10 cellular contexts compared by ENCODE assay signal in the genomic region with DNA sequence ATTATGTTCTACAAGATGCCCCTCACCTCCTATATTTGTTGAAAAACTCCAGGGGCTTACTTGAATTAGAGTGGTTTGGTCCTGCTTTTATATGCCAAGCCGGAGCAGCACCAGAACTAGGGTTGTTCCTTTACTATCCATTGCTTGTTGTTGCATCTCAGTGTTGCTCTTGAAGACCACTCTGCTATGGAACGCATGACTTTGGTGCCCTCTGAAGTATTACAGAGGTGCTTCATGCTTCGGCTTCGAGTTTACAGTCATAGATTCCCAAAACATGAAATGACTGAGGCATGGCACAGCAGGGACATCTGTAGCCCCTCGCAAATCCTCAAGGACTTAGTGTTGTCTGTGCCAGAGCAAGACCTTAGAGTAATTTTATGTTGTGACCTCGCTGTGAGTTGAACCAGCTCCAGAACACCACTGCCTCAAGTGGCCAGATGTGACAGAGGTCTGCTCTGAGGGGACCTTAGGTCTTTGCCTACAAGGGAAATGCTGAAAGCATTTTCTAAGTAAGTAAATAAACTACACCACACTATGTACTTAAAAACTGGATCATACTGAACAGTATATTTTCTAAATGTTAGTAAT.
A peak's percentile ranks its signal among the peaks of the same experiment; 100 is the strongest.
DNase-seq lines count a peak whose midpoint lies in the region; ATAC-seq, FAIRE-seq and TF ChIP-seq lines count a peak whose summit lies in the region.
"Had no signal": no experiment of that assay in that cellular context is flagged by ENCODE, and none has a peak within 500 bp of the region (broad histone marks: within the 10 kb centered on the region; RNA-seq: fewer than 3 reads in every experiment).

No MANE protein-coding gene starts in this region.

- no TSS peak for BruUV-seq in HepG2 (replicated peaks; lab: Mats Ljungman, UMichigan)

- H2AFZ ChIP-seq in HepG2 (ENCODE audit: low read length): no peak overlapping the region

- H3K9ac ChIP-seq in HepG2 (ENCODE audit: insufficient read depth, low read depth, low read length): no peak overlapping the region

- H3K27me3 ChIP-seq in HepG2 (ENCODE audit: control insufficient read depth in 1 of 2, insufficient read depth in 2 of 2, low read length in 2 of 2): peaks cover 0 to 1% of the 10 kb centered on the region in 2 experiments; a peak in 2 of 5 replicates
- H3K27me3 ChIP-seq in right lobe of liver: no peaks in the 10 kb centered on the region

- CTCF ChIA-PET in HepG2 (lab: Yijun Ruan, JAX; ENCODE audit: low intra/inter-chr PET ratio, low total read pairs): interaction anchor here (1.3 to 1.6 kb wide), 2 partner anchors 43 to 108 kb away, joined by 8 to 11 read pairs; no protein-coding TSS in a partner anchor

- no peak overlapping the region; a peak in 1 of 6 replicates for H3K4me3 ChIP-seq in HepG2 (replicated peaks in 1 of 3; ENCODE audit: insufficient read depth in 1 of 3, low read depth in 2 of 3, low read length in 3 of 3)
- no peak overlapping the region for H3K4me3 ChIP-seq in right lobe of liver
- H3K4me3 ChIP-seq in astrocyte of the spinal cord (ENCODE audit: low read depth, low read length): no peak overlapping the region

- in situ Hi-C loops in HepG2 (cut with HindIII; ENCODE audit: extremely low pct_ligation_motif_present, low pct_unique_long_range_greater_than_20kb) (loop anchor here (10.0 kb wide), 1 partner anchor 45 kb away; no protein-coding TSS in a partner anchor), astrocyte of the spinal cord (cut with HindIII; ENCODE audit: low sequenced_read_pairs) (no loop called here)

- no peak overlapping the region for H3K4me3 Mint-ChIP-seq in stimulated activated memory B cell treated with anti-CD40 and anti-IgM and Interleukin-4, amounts not matched to agents 10 μg/mL and 1 μg/mL and 100 μg/mL, for 72 hours
- H3K4me3 Mint-ChIP-seq in T-helper 2 cell treated with Interferon-gamma antibody and Interleukin-4, amounts not matched to agents 5 μg/mL and 100 μg/mL, for 36 hours: no peak overlapping the region

- H3K79me2 ChIP-seq in HepG2 (ENCODE audit: insufficient read depth, low read length): no peaks in the 10 kb centered on the region

- H3K36me3 ChIP-seq in HepG2 (replicated peaks in 1 of 2; ENCODE audit: control insufficient read depth in 1 of 2, insufficient read depth in 2 of 2, low read length in 2 of 2): no peaks in the 10 kb centered on the region
- H3K36me3 ChIP-seq in right lobe of liver: no peaks in the 10 kb centered on the region

- peak; percentile 57 for TF ChIP-seq CTCF in HepG2 (CRISPR knock-in tag; IDR thresholded peaks at IDR 0.05)
- TF ChIP-seq CTCF in right lobe of liver (IDR thresholded peaks at IDR 0.05): peak in 1 of 4 donors; percentile 7
- TF ChIP-seq CTCF in astrocyte of the spinal cord (IDR thresholded peaks at IDR 0.05; ENCODE audit: low read depth, low read length): peak; percentile 8

- TF ChIP-seq EP300 in HepG2 (IDR thresholded peaks at IDR 0.05; ENCODE audit: low read depth in 2 of 2, low read length in 2 of 2) (no peak), HepG2 (CRISPR knock-in tag; IDR thresholded peaks at IDR 0.05; ENCODE audit: borderline replicate concordance) (no peak)

- peak; percentile 43 for TF ChIP-seq RAD21 in HepG2 (CRISPR knock-in tag; IDR thresholded peaks at IDR 0.05)

- DNase-seq in HepG2 (ENCODE audit: low spot score) (peak; percentile 41), right lobe of liver (no peak), astrocyte of the spinal cord (ENCODE audit: low read depth, low spot score) (no peak), foreskin melanocyte (no peak)
- DNase-seq in T-helper 2 cell treated with Interferon-gamma antibody and Interleukin-4, amounts not matched to agents 5 μg/mL and 100 μg/mL, for 36 hours (ENCODE audit: low spot score): no peak
- DNase-seq: KG1 had no signal

- H3K9me3 Mint-ChIP-seq in stimulated activated memory B cell treated with anti-CD40 and anti-IgM and Interleukin-4, amounts not matched to agents 10 μg/mL and 1 μg/mL and 100 μg/mL, for 72 hours: peaks cover 4% of the 10 kb centered on the region
- H3K9me3 Mint-ChIP-seq in T-helper 2 cell treated with Interferon-gamma antibody and Interleukin-4, amounts not matched to agents 5 μg/mL and 100 μg/mL, for 36 hours: no peaks in the 10 kb centered on the region

- no peaks in the 10 kb centered on the region for H4K20me1 ChIP-seq in HepG2 (ENCODE audit: insufficient read depth, low read length)

- 19% methylated on average over 6 of the region's 6 CpGs for WGBS in HepG2 (ENCODE audit: low lambda C conversion rate)
- 74% methylated on average over 5 of the region's 6 CpGs for WGBS in right lobe of liver (ENCODE audit: insufficient coverage, low coverage, low lambda C conversion rate, missing lambda C conversion rate)

- peak overlapping the region; percentile 59 for H3K4me2 ChIP-seq in HepG2 (ENCODE audit: low read depth, low read length)

- H3K4me1 ChIP-seq in HepG2 (ENCODE audit: insufficient read depth, low read length): peaks cover 15% of the 10 kb centered on the region; the same call in 1 of the 2 replicates
- no peaks in the 10 kb centered on the region for H3K4me1 ChIP-seq in right lobe of liver

- H3K4me1 Mint-ChIP-seq in stimulated activated memory B cell treated with anti-CD40 and anti-IgM and Interleukin-4, amounts not matched to agents 10 μg/mL and 1 μg/mL and 100 μg/mL, for 72 hours: peaks cover 33% of the 10 kb centered on the region
- H3K4me1 Mint-ChIP-seq in T-helper 2 cell treated with Interferon-gamma antibody and Interleukin-4, amounts not matched to agents 5 μg/mL and 100 μg/mL, for 36 hours (ENCODE audit: low read depth): no peaks in the 10 kb centered on the region

- FAIRE-seq in HepG2 (lab: Jason Lieb, UNC): peak; percentile 44

- H3K36me3 Mint-ChIP-seq in stimulated activated memory B cell treated with anti-CD40 and anti-IgM and Interleukin-4, amounts not matched to agents 10 μg/mL and 1 μg/mL and 100 μg/mL, for 72 hours: no peaks in the 10 kb centered on the region
- no peaks in the 10 kb centered on the region for H3K36me3 Mint-ChIP-seq in T-helper 2 cell treated with Interferon-gamma antibody and Interleukin-4, amounts not matched to agents 5 μg/mL and 100 μg/mL, for 36 hours (ENCODE audit: low read depth)

- TF ChIP-seq POLR2A in HepG2 (IDR thresholded peaks at IDR 0.05; ENCODE audit: insufficient read depth in 1 of 2, low read depth in 2 of 2, low read length in 2 of 2) (no peak), right lobe of liver (IDR thresholded peaks at IDR 0.05) (no peak)

- H3K27ac Mint-ChIP-seq in stimulated activated memory B cell treated with anti-CD40 and anti-IgM and Interleukin-4, amounts not matched to agents 10 μg/mL and 1 μg/mL and 100 μg/mL, for 72 hours: peak overlapping the region; percentile 77
- no peak overlapping the region for H3K27ac Mint-ChIP-seq in T-helper 2 cell treated with Interferon-gamma antibody and Interleukin-4, amounts not matched to agents 5 μg/mL and 100 μg/mL, for 36 hours

- POLR2A ChIA-PET in HepG2 (lab: Yijun Ruan, JAX): interaction anchor here (0.6 to 2.1 kb wide), 2 partner anchors 67 to 126 kb away, joined by 4 to 6 read pairs; partner anchors contain the start of genes ERICH6 and SIAH2

- ATAC-seq in HepG2: peak; percentile 96
- ATAC-seq in right lobe of liver: no peak
- ATAC-seq in HG03565 (IDR thresholded peaks at IDR 0.05; ENCODE audit: unreplicated experiment): peak; percentile 45
- peak; percentile 60 for ATAC-seq in stimulated activated memory B cell treated with anti-CD40 and anti-IgM and Interleukin-4, amounts not matched to agents 10 μg/mL and 1 μg/mL and 100 μg/mL, for 72 hours
- ATAC-seq in HG03108 (IDR thresholded peaks at IDR 0.05; ENCODE audit: unreplicated experiment): no peak
- ATAC-seq: left lobe of liver had no signal

- intact Hi-C loops in HepG2 (cut with micrococcal nuclease; ENCODE audit: unreplicated experiment): loop anchor here (1.0 to 5.0 kb wide), 2 partner anchors 43 to 109 kb away; no protein-coding TSS in a partner anchor
- intact Hi-C loops in right lobe of liver (cut with DNase I): no loop called here

- peaks cover 11% of the 10 kb centered on the region for H3K27me3 Mint-ChIP-seq in stimulated activated memory B cell treated with anti-CD40 and anti-IgM and Interleukin-4, amounts not matched to agents 10 μg/mL and 1 μg/mL and 100 μg/mL, for 72 hours
- peaks cover 9% of the 10 kb centered on the region for H3K27me3 Mint-ChIP-seq in T-helper 2 cell treated with Interferon-gamma antibody and Interleukin-4, amounts not matched to agents 5 μg/mL and 100 μg/mL, for 36 hours (ENCODE audit: low read depth)

- H3K27ac ChIP-seq in HepG2 (ENCODE audit: extremely low read length, insufficient read depth, low read length) (no peak overlapping the region), right lobe of liver (no peak overlapping the region)

- H3K9me3 ChIP-seq in HepG2 (ENCODE audit: low read length) (no peaks in the 10 kb centered on the region), right lobe of liver (no peaks in the 10 kb centered on the region)

TF ChIP-seq in HepG2, 621 proteins besides CTCF, POLR2A, EP300 and RAD21:
- TF ChIP-seq STAG1 (CRISPR knock-in tag; IDR thresholded peaks at IDR 0.05) (peak; percentile 67), CEBPG (CRISPR knock-in tag; IDR thresholded peaks at IDR 0.05) (no peak), USF2 (IDR thresholded peaks at IDR 0.05; ENCODE audit: low read depth, low read length) (no peak), USF2 (CRISPR knock-in tag; IDR thresholded peaks at IDR 0.05; ENCODE audit: borderline replicate concordance) (no peak), ARID2 (CRISPR knock-in tag; IDR thresholded peaks at IDR 0.05; ENCODE audit: borderline replicate concordance) (no peak), ZNF713 (CRISPR knock-in tag; IDR thresholded peaks at IDR 0.05) (no peak), SMC3 (IDR thresholded peaks at IDR 0.05; ENCODE audit: low read length) (peak; percentile 33), ZEB1 (IDR thresholded peaks at IDR 0.05; ENCODE audit: insufficient replicate concordance, low read depth) (no peak), RARG (CRISPR knock-in tag; IDR thresholded peaks at IDR 0.05; ENCODE audit: low read depth) (no peak), XRCC5 (optimal IDR thresholded peaks at IDR 0.05; ENCODE audit: low read length) (peak; percentile 48), ZFP62 (CRISPR knock-in tag; IDR thresholded peaks at IDR 0.05) (no peak)

Comparison
In these comparisons a context has a peak if more than half of its experiments do, and no peak if none do; other contexts are left out.
1. ATAC-seq: peak in HepG2 (single experiment), HG03565 (single experiment) and stimulated activated memory B cell treated with anti-CD40 and anti-IgM and Interleukin-4, amounts not matched to agents 10 μg/mL and 1 μg/mL and 100 μg/mL, for 72 hours (single experiment); none in right lobe of liver (0 of 4) and HG03108 (single experiment).